Comparison of ENCODE assay signal across 1 cellular context in genomic region chr13:21637296-21637695, GRCh38.
TF ChIP-seq lines count a peak whose summit lies in the region.

No MANE protein-coding gene starts in this region.

TF ChIP-seq in H1, 55 proteins besides CTCF, POLR2A, EP300 and RAD21:
- TF ChIP-seq HDAC6 (IDR thresholded peaks at IDR 0.05; ENCODE audit: low read depth, low read length): no peak
- TF ChIP-seq CBX8 (IDR thresholded peaks at IDR 0.05; ENCODE audit: borderline replicate concordance, low read depth, low read length): no peak
- TF ChIP-seq MAFK (IDR thresholded peaks at IDR 0.05; ENCODE audit: low read depth, low read length): no peak
- TF ChIP-seq RXRA (IDR thresholded peaks at IDR 0.05; ENCODE audit: insufficient read depth, low read depth, low read length): no peak
- no peak for TF ChIP-seq SRF (IDR thresholded peaks at IDR 0.05; ENCODE audit: low read depth, low read length)
- no peak for TF ChIP-seq NRF1 (IDR thresholded peaks at IDR 0.05; ENCODE audit: low read depth, low read length)
- TF ChIP-seq CTBP2 (IDR thresholded peaks at IDR 0.05; ENCODE audit: borderline replicate concordance, insufficient read depth, insufficient read length, low read length): no peak
- no peak for TF ChIP-seq SUZ12 (IDR thresholded peaks at IDR 0.05; ENCODE audit: low read length)
- no peak for TF ChIP-seq SAP30 (IDR thresholded peaks at IDR 0.05; ENCODE audit: insufficient read depth, insufficient replicate concordance, low read length)
- TF ChIP-seq, protein P1, sequence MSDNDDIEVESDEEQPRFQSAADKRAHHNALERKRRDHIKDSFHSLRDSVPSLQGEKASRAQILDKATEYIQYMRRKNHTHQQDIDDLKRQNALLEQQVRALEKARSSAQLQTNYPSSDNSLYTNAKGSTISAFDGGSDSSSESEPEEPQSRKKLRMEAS (IDR thresholded peaks at IDR 0.05): no peak
- no peak for TF ChIP-seq SP1 (IDR thresholded peaks at IDR 0.05; ENCODE audit: low read depth, low read length)
- TF ChIP-seq GTF2F1 (IDR thresholded peaks at IDR 0.05; ENCODE audit: borderline replicate concordance, low read depth, low read length): no peak
- no peak for TF ChIP-seq EGR1 (IDR thresholded peaks at IDR 0.05; ENCODE audit: borderline replicate concordance, low read depth, low read length)
- TF ChIP-seq CREB1 (IDR thresholded peaks at IDR 0.05): no peak
